ENCODE assay signal across 8 cellular contexts in the genomic region with DNA sequence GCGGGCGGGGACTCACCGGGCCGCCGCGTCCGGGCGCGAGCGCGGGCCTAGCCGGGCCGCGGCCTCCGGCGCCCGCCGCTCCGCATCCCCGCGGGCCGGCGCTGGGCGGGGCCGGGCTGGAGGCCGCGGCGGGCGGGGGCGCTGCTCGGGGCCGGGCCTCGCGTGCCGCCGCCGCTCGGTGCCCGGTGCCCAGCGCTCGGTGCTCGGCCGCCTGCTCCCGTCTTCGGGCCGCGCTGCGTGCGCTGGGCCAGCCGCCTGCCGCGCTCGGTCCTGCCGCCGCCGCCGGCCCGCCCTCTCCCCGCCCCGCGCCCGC. TPM values are rescaled to one million over a fixed set of nuclear protein-coding genes. Genes with fewer than 3 reads are reported as not detected.
DNase-seq lines count a peak whose midpoint lies in the region; ATAC-seq and TF ChIP-seq lines count a peak whose summit lies in the region.

TSS of gene AKT1 (minus strand) at position 281 of the 313 bp plus-strand sequence. CDS start 3,105 bp downstream, outside the sequence.

- peak within 1 kb of the TSS; percentile 84 for H3K9ac ChIP-seq in SK-N-MC (ENCODE audit: insufficient read length)

- POLR2A ChIA-PET in activated CD8-positive, alpha-beta memory T cell treated with anti-CD3 and anti-CD28 coated beads for 36 hours (lab: Charles Lee), result interaction anchor here (1.4 kb wide), 1 partner anchor 43 kb away, joined by 6 read pairs; the partner anchor contains the start of gene SIVA1

- H3K9me3 ChIP-seq in SK-N-MC (ENCODE audit: low read depth, low read length), result no peaks in the 10 kb centered on the region

- ATAC-seq in HG03039 (IDR thresholded peaks at IDR 0.05; ENCODE audit: unreplicated experiment) (no peak), GM19452 (IDR thresholded peaks at IDR 0.05; ENCODE audit: unreplicated experiment) (no peak)

- CTCF ChIA-PET in activated CD8-positive, alpha-beta memory T cell treated with anti-CD3 and anti-CD28 coated beads for 36 hours (lab: Charles Lee), result interaction anchor here (1.0 to 2.2 kb wide), 2 partner anchors 26 to 43 kb away, joined by 3 to 18 read pairs; partner anchors contain the start of gene SIVA1

- no peaks in the 10 kb centered on the region; the same call in 1 of the 2 replicates for H3K36me3 ChIP-seq in SK-N-MC (ENCODE audit: insufficient read depth, low read length)

- H3K27ac ChIP-seq in SK-N-MC, result no peak within 1 kb of the TSS

- H3K4me3 ChIP-seq in SK-N-MC, result peak within 1 kb of the TSS; percentile 86
- peak within 1 kb of the TSS; percentile 73 for H3K4me3 ChIP-seq in fibroblast of pulmonary artery (replicated peaks; ENCODE audit: low read depth, low read length)

- TF ChIP-seq CTCF in fibroblast of pulmonary artery (IDR thresholded peaks at IDR 0.05; ENCODE audit: low read length, missing control alignments), result no peak

- DNase-seq in activated CD8-positive, alpha-beta memory T cell treated with anti-CD3 and anti-CD28 coated beads, Interleukin-2, amount 50 U/mL, for 4 hours, result no peak
- DNase-seq in SK-N-MC (ENCODE audit: low read depth, low spot score) (no peak), fibroblast of pulmonary artery (ENCODE audit: low read depth) (no peak), occipital lobe (lab: John Stamatoyannopoulos, UW) (no peak), HCEC 1CT (no peak)

RNA-seq across cellular contexts. Expression of gene AKT1, which starts in this region (rescaled TPM):
- 100 to 1,000 TPM; 155 to 173 TPM for total RNA-seq in activated CD8-positive, alpha-beta memory T cell treated with anti-CD3 and anti-CD28 coated beads for 36 hours
- 102 TPM for total RNA-seq in occipital lobe
